9 cellular contexts compared by ENCODE assay signal in the genomic region with DNA sequence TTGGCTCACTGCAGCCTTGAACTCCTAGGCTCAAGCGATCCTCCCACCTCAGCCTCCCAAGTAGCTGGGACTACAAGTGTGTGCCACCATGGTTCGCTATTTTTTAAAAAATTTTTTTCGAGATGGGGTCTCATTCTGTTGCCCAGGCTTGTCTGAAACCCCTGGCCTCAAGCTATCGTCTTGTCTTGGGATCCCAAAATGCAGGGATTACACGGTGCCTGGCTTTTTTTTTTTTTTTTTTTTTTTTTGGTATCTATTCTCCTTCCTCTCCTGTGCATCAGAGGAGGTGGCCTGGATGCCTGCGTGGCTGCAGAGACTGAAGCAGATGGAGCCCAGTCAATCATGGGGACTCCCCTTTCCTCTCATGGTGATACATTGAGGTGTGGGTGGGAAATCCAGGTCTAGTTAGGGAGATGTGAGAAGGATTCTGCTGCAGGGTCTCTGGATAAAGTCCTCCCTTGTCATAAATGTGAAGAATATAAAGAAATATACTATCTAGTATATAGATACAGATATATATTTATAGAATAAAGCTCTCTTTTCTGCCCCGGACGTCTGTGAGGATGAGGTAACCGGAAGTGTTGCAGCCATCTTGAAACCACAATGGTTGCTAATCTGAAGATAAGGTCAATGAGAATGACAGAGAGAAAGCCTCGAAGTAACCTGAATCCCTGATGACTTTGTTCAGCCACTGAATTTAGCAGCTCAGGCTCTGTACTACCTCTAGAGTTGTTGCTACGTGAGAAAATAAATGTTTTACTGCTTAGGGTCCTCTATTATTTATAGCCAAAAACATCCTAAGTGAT. TPM values are rescaled to one million over a fixed set of nuclear protein-coding genes. Genes with fewer than 3 reads are reported as not detected.
DNase-seq lines count a peak whose midpoint lies in the region; ATAC-seq lines count a peak whose summit lies in the region.
"Had no signal": no experiment of that assay in that cellular context is flagged by ENCODE, and none has a peak within 500 bp of the region (broad histone marks: within the 10 kb centered on the region; RNA-seq: fewer than 3 reads in every experiment).

No MANE protein-coding gene starts in this region.

- peak overlapping the region; percentile 78 for H3K27ac Mint-ChIP-seq in activated T-helper 17 cell treated with anti-CD3 and anti-CD28 coated beads, Interleukin-2, amount 50 U/mL, for 72 hours
- peak overlapping the region; percentile 41 to 59 for H3K27ac Mint-ChIP-seq in stimulated activated naive CD8-positive, alpha-beta T cell treated with anti-CD3 and anti-CD28 coated beads, Interleukin-15, amount 100 ng/mL, for 72 hours
- H3K27ac Mint-ChIP-seq: CD14-positive monocyte had no signal

- H3K9me3 Mint-ChIP-seq in activated T-helper 17 cell treated with anti-CD3 and anti-CD28 coated beads, Interleukin-2, amount 50 U/mL, for 72 hours: no peaks in the 10 kb centered on the region
- no peaks in the 10 kb centered on the region for H3K9me3 Mint-ChIP-seq in stimulated activated naive CD8-positive, alpha-beta T cell treated with anti-CD3 and anti-CD28 coated beads, Interleukin-15, amount 100 ng/mL, for 72 hours

- peak; percentile 36 for DNase-seq in activated gamma-delta T cell treated with Interleukin-2 at 50 U/mL for 16 hours
- DNase-seq in activated gamma-delta T cell (lab: John Stamatoyannopoulos, UW): no peak
- DNase-seq in M059J (ENCODE audit: low read depth): peak; percentile 45
- DNase-seq in stimulated activated naive CD8-positive, alpha-beta T cell treated with anti-CD3 and anti-CD28 coated beads, Interleukin-15, amount 100 ng/mL, for 72 hours: peak; percentile 45 to 50
- DNase-seq in DMS153 (lab: John Stamatoyannopoulos, UW): no peak
- no peak for DNase-seq in middle frontal gyrus (ENCODE audit: extremely low spot score, low spot score)

- peaks cover 16% of the 10 kb centered on the region for H3K4me1 Mint-ChIP-seq in activated T-helper 17 cell treated with anti-CD3 and anti-CD28 coated beads, Interleukin-2, amount 50 U/mL, for 72 hours
- peaks cover 32% of the 10 kb centered on the region for H3K4me1 Mint-ChIP-seq in stimulated activated naive CD8-positive, alpha-beta T cell treated with anti-CD3 and anti-CD28 coated beads, Interleukin-15, amount 100 ng/mL, for 72 hours

- peak; percentile 94 for ATAC-seq in activated T-helper 17 cell treated with anti-CD3 and anti-CD28 coated beads, Interleukin-2, amount 50 U/mL, for 72 hours (replicated peaks)
- ATAC-seq in stimulated activated naive CD8-positive, alpha-beta T cell treated with anti-CD3 and anti-CD28 coated beads, Interleukin-15, amount 100 ng/mL, for 72 hours: peak; percentile 80
- ATAC-seq in GM21528 (IDR thresholded peaks at IDR 0.05; ENCODE audit: low FRiP score, unreplicated experiment): no peak

- H3K4me3 Mint-ChIP-seq in activated T-helper 17 cell treated with anti-CD3 and anti-CD28 coated beads, Interleukin-2, amount 50 U/mL, for 72 hours: peak overlapping the region; percentile 52
- peak overlapping the region; percentile 57 to 59 for H3K4me3 Mint-ChIP-seq in stimulated activated naive CD8-positive, alpha-beta T cell treated with anti-CD3 and anti-CD28 coated beads, Interleukin-15, amount 100 ng/mL, for 72 hours

- H3K36me3 Mint-ChIP-seq in activated T-helper 17 cell treated with anti-CD3 and anti-CD28 coated beads, Interleukin-2, amount 50 U/mL, for 72 hours (ENCODE audit: low read depth): no peaks in the 10 kb centered on the region

- no peaks in the 10 kb centered on the region for H3K27me3 Mint-ChIP-seq in activated T-helper 17 cell treated with anti-CD3 and anti-CD28 coated beads, Interleukin-2, amount 50 U/mL, for 72 hours
- H3K27me3 Mint-ChIP-seq in stimulated activated naive CD8-positive, alpha-beta T cell treated with anti-CD3 and anti-CD28 coated beads, Interleukin-15, amount 100 ng/mL, for 72 hours: no peaks in the 10 kb centered on the region

RNA-seq across cellular contexts. Expression of gene RGSL1, which starts 19.5 kb away (rescaled TPM):
- total RNA-seq in M059J (2014; rRNA removed; shearing (Covaris generic)): not detected in 2 replicates
- total RNA-seq in activated T-helper 17 cell treated with anti-CD3 and anti-CD28 coated beads, Interleukin-2, amount 50 U/mL, for 72 hours: not detected

RNA-seq across cellular contexts. Expression of gene TEDDM1, which starts 30.0 kb away (rescaled TPM):
- not detected in 2 replicates for total RNA-seq in M059J (2014; rRNA removed; shearing (Covaris generic))
- total RNA-seq in activated T-helper 17 cell treated with anti-CD3 and anti-CD28 coated beads, Interleukin-2, amount 50 U/mL, for 72 hours: not detected

RNA-seq across cellular contexts. Expression of gene GLUL, which starts 38.9 kb away (rescaled TPM):
- 336 and 390 TPM in 2 replicates for total RNA-seq in M059J (2014; rRNA removed; shearing (Covaris generic))
- 100 to 1,000 TPM; 159 to 236 TPM for total RNA-seq in activated T-helper 17 cell treated with anti-CD3 and anti-CD28 coated beads, Interleukin-2, amount 50 U/mL, for 72 hours

Comparison
In these comparisons a context has a peak if more than half of its experiments do, and no peak if none do; other contexts are left out.
1. DNase-seq: peak in activated gamma-delta T cell treated with Interleukin-2 at 50 U/mL for 16 hours (single experiment), M059J (single experiment) and stimulated activated naive CD8-positive, alpha-beta T cell treated with anti-CD3 and anti-CD28 coated beads, Interleukin-15, amount 100 ng/mL, for 72 hours (2 of 2); none in activated gamma-delta T cell (single experiment), DMS153 (single experiment) and middle frontal gyrus (single experiment).